In genomic region chr15:90449206-90449735, GRCh38 we compare ENCODE assay signal across 21 cellular contexts.
DNase-seq lines count a peak whose midpoint lies in the region; ATAC-seq, FAIRE-seq and TF ChIP-seq lines count a peak whose summit lies in the region.
"Had no signal": no experiment of that assay in that cellular context is flagged by ENCODE, and none has a peak within 500 bp of the region (broad histone marks: within the 10 kb centered on the region; RNA-seq: fewer than 3 reads in every experiment).

No MANE protein-coding gene starts in this region.

- no peak overlapping the region for H3K9ac ChIP-seq in endodermal cell (ENCODE audit: extremely low read depth, low read length, poor library complexity, severe bottlenecking)

- H3K4me3 Mint-ChIP-seq in endodermal cell (no peak overlapping the region), progenitor cell of endocrine pancreas (ENCODE audit: low read depth) (no peak overlapping the region)
- H3K4me3 Mint-ChIP-seq: activated T-helper 1 cell treated with anti-CD3 and anti-CD28 coated beads, Interleukin-12 subunit alpha, Interleukin-12 subunit beta, Interleukin-2, Interleukin-4 antibody, amounts not matched to agents 30 ng/mL and 10 ng/mL and 1 ng/mL, durations not matched to agents 14 hours and 24 hours and 36 hours had no signal

- H3K27me3 Mint-ChIP-seq in endodermal cell (ENCODE audit: insufficient read depth) (no peaks in the 10 kb centered on the region), progenitor cell of endocrine pancreas (no peaks in the 10 kb centered on the region)

- no peaks in the 10 kb centered on the region for H3K27me3 ChIP-seq in RWPE2 (ENCODE audit: insufficient read depth, poor library complexity, severe bottlenecking)
- H3K27me3 ChIP-seq in endodermal cell (ENCODE audit: control insufficient read depth, insufficient read depth, low read length, poor library complexity, severe bottlenecking): no peaks in the 10 kb centered on the region
- H3K27me3 ChIP-seq in prostate gland (replicated peaks; ENCODE audit: insufficient read depth): no peaks in the 10 kb centered on the region
- no peaks in the 10 kb centered on the region for H3K27me3 ChIP-seq in upper lobe of right lung
- H3K27me3 ChIP-seq: suprapubic skin had no signal

- H3K9me3 ChIP-seq in RWPE2 (ENCODE audit: severe bottlenecking) (no peaks in the 10 kb centered on the region), endodermal cell (ENCODE audit: control insufficient read depth, low read length) (no peaks in the 10 kb centered on the region), prostate gland (no peaks in the 10 kb centered on the region), upper lobe of right lung (no peaks in the 10 kb centered on the region)
- H3K9me3 ChIP-seq: suprapubic skin had no signal

- WGBS in endodermal cell (ENCODE audit: insufficient coverage in 1 of 2, insufficient read length in 1 of 2), 2 experiments: 97% methylated on average over 4 of the region's 4 CpGs; no CpG with 5 or more reads in 1 of the 2 experiments
- 81% methylated on average over 4 of the region's 4 CpGs for WGBS in prostate gland

- H3K9me3 Mint-ChIP-seq in endodermal cell: no peaks in the 10 kb centered on the region
- H3K9me3 Mint-ChIP-seq in progenitor cell of endocrine pancreas (ENCODE audit: low read depth): no peaks in the 10 kb centered on the region
- H3K9me3 Mint-ChIP-seq: activated T-helper 1 cell treated with anti-CD3 and anti-CD28 coated beads, Interleukin-12 subunit alpha, Interleukin-12 subunit beta, Interleukin-2, Interleukin-4 antibody, amounts not matched to agents 30 ng/mL and 10 ng/mL and 1 ng/mL, durations not matched to agents 14 hours and 24 hours and 36 hours had no signal

- intact Hi-C loops in prostate gland (cut with DNase I) (no loop called here), upper lobe of right lung (cut with DNase I) (no loop called here)

- H3K4me1 ChIP-seq in RWPE2 (ENCODE audit: insufficient read depth, poor library complexity, severe bottlenecking) (peaks cover 11% of the 10 kb centered on the region), endodermal cell (ENCODE audit: control insufficient read depth, insufficient read depth, low read length) (no peaks in the 10 kb centered on the region), prostate gland (replicated peaks) (no peaks in the 10 kb centered on the region), upper lobe of right lung (no peaks in the 10 kb centered on the region)
- H3K4me1 ChIP-seq: suprapubic skin had no signal

- H3K36me3 ChIP-seq in RWPE2 (ENCODE audit: low read depth): peaks cover 100% of the 10 kb centered on the region
- H3K36me3 ChIP-seq in endodermal cell (ENCODE audit: control insufficient read depth, insufficient read depth, low read length): peaks cover 90% of the 10 kb centered on the region
- H3K36me3 ChIP-seq in prostate gland: peaks cover 0 to 2% of the 10 kb centered on the region in 2 donors
- H3K36me3 ChIP-seq in upper lobe of right lung: peaks cover 100% of the 10 kb centered on the region

- H3K36me3 Mint-ChIP-seq in endodermal cell (ENCODE audit: low read depth) (peaks cover 60% of the 10 kb centered on the region), progenitor cell of endocrine pancreas (ENCODE audit: insufficient read depth) (peaks cover 43% of the 10 kb centered on the region)

- TF ChIP-seq POLR2A in H54 (IDR thresholded peaks at IDR 0.05; ENCODE audit: low read depth, low read length): no peak
- TF ChIP-seq POLR2A in prostate gland (IDR thresholded peaks at IDR 0.05): no peak

- H3K4me3 ChIP-seq in RWPE2 (ENCODE audit: severe bottlenecking) (no peak overlapping the region), endodermal cell (ENCODE audit: low read length) (no peak overlapping the region), prostate gland (no peak overlapping the region), upper lobe of right lung (no peak overlapping the region)
- H3K4me3 ChIP-seq: coronary artery, suprapubic skin had no signal

- H3K4me1 Mint-ChIP-seq in endodermal cell: peaks cover 7% of the 10 kb centered on the region
- peaks cover 3% of the 10 kb centered on the region for H3K4me1 Mint-ChIP-seq in progenitor cell of endocrine pancreas (ENCODE audit: low read depth)

- peak overlapping the region; percentile 16 for H3K27ac Mint-ChIP-seq in endodermal cell
- H3K27ac Mint-ChIP-seq in progenitor cell of endocrine pancreas: peak overlapping the region; percentile 25
- H3K27ac Mint-ChIP-seq: activated T-helper 1 cell treated with anti-CD3 and anti-CD28 coated beads, Interleukin-12 subunit alpha, Interleukin-12 subunit beta, Interleukin-2, Interleukin-4 antibody, amounts not matched to agents 30 ng/mL and 10 ng/mL and 1 ng/mL, durations not matched to agents 14 hours and 24 hours and 36 hours had no signal

- H3K27ac ChIP-seq in RWPE2 (ENCODE audit: poor library complexity, severe bottlenecking) (no peak overlapping the region), endodermal cell (ENCODE audit: low read depth, low read length) (no peak overlapping the region), prostate gland (no peak overlapping the region), upper lobe of right lung (no peak overlapping the region)
- H3K27ac ChIP-seq: coronary artery, epithelial cell of prostate, HL-60, suprapubic skin had no signal

- ATAC-seq in RWPE2 (ENCODE audit: low read depth) (0 out of 3 replicates have a peak, but pooled peaks have one; percentile 20), upper lobe of right lung (no peak)

- TF ChIP-seq CTCF in RWPE2 (IDR thresholded peaks at IDR 0.05; ENCODE audit: poor library complexity, severe bottlenecking) (no peak), endodermal cell (conservative IDR thresholded peaks at IDR 0.05) (no peak), progenitor cell of endocrine pancreas (IDR thresholded peaks at IDR 0.05; ENCODE audit: unreplicated experiment) (no peak), prostate gland (IDR thresholded peaks at IDR 0.05) (no peak), upper lobe of right lung (IDR thresholded peaks at IDR 0.05) (no peak)

- DNase-seq in H54 (ENCODE audit: insufficient read length, low spot score): peak; percentile 11
- DNase-seq in RWPE2 (ENCODE audit: low spot score): no peak
- DNase-seq in endodermal cell: no peak
- no peak for DNase-seq in progenitor cell of endocrine pancreas (ENCODE audit: low spot score, unreplicated experiment)
- DNase-seq in prostate gland (ENCODE audit: low spot score): no peak
- DNase-seq in upper lobe of right lung: no peak
- no peak for DNase-seq in NCI-H524 treated with DMSO at 0.1 percent for 48 hours (lab: John Stamatoyannopoulos, UW)
- DNase-seq: activated CD4-positive, alpha-beta T cell treated with anti-CD3 and anti-CD28 coated beads, Interleukin-2, amount 50 U/mL, for 48 hours; AML-193; amniotic stem cell; GDM1; KBM-7; NCI-H2081; NCI-H526; stimulated activated CD4-positive, alpha-beta T cell treated with anti-CD3 and anti-CD28 coated beads, Interleukin-4, amount 100 ng/mL, for 1 hour had no signal

- FAIRE-seq in H54 (lab: Jason Lieb, UNC): no peak
- FAIRE-seq: GM12892 had no signal
